In the genomic region with DNA sequence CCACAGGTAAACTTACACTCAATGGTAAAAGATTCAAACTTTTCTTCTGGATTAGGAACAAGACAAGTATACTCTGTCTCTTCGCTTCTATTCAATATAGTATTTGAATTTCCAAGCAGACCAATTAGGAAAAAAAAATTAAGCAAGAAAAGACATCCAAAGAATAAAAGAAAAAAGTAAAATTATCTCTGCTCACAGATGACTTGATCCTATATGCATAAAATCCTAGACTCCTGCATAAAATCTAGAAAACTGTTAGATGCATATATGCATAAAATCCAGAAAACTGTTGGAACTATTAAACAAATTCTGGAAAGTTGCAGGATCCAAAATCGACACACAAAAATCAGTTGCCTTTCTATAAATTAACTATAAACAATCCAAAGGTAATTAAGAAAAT, we compare ENCODE assay signal across 32 cellular contexts. TPM values are rescaled to one million over a fixed set of nuclear protein-coding genes. Genes with fewer than 3 reads are reported as not detected.
DNase-seq lines count a peak whose midpoint lies in the region; TF ChIP-seq lines count a peak whose summit lies in the region.
"Had no signal": no experiment of that assay in that cellular context is flagged by ENCODE, and none has a peak within 500 bp of the region (broad histone marks: within the 10 kb centered on the region; RNA-seq: fewer than 3 reads in every experiment).

A gene with protein sequence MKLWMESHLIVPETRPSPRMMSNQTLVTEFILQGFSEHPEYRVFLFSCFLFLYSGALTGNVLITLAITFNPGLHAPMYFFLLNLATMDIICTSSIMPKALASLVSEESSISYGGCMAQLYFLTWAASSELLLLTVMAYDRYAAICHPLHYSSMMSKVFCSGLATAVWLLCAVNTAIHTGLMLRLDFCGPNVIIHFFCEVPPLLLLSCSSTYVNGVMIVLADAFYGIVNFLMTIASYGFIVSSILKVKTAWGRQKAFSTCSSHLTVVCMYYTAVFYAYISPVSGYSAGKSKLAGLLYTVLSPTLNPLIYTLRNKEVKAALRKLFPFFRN (minus strand): TSS at position 101 of the 400 bp plus-strand sequence. CDS start 11,186 bp downstream, outside the sequence.

- H3K4me3 ChIP-seq in OCI-LY7 (ENCODE audit: low read depth, low read length, poor library complexity, severe bottlenecking) (no peak within 1 kb of the TSS), adrenal gland (no peak within 1 kb of the TSS)
- H3K4me3 ChIP-seq: A549; BLaER1; BLaER1 treated with 17β-estradiol and CSF1 and Interleukin-3, amounts not matched to agents 10 nM and 100 nM had no signal

- intact Hi-C loops in OCI-LY7 (cut with micrococcal nuclease; ENCODE audit: unreplicated experiment) = no loop called here
- intact Hi-C loops in adrenal gland (cut with DNase I) = no loop called here

- no peaks in the 10 kb centered on the region for H3K79me2 ChIP-seq in OCI-LY7 (ENCODE audit: insufficient read depth, low read depth, low read length)

- BruUV-seq in OCI-LY7 (replicated peaks; lab: Mats Ljungman, UMichigan) = no TSS peak

- CTCF ChIA-PET in OCI-LY7 (lab: Charles Lee; ENCODE audit: unreplicated experiment) = no interaction called here

- TF ChIP-seq CTCF in OCI-LY7 (conservative IDR thresholded peaks at IDR 0.05; ENCODE audit: low read length) (no peak), adrenal gland (IDR thresholded peaks at IDR 0.05) (no peak)

- H3K36me3 ChIP-seq in OCI-LY7 (ENCODE audit: insufficient read depth, low read length) = peaks cover 6% of the 10 kb centered on the region
- H3K36me3 ChIP-seq in adrenal gland (replicated peaks in 1 of 2) = no peaks in the 10 kb centered on the region
- H3K36me3 ChIP-seq: BE2C, BLaER1 had no signal

- no peak within 1 kb of the TSS for H3K27ac ChIP-seq in OCI-LY7 (ENCODE audit: low read depth, low read length, poor library complexity, severe bottlenecking)
- H3K27ac ChIP-seq in adrenal gland = no peak within 1 kb of the TSS
- H3K27ac ChIP-seq: 22Rv1; A549; BLaER1; BLaER1 treated with 17β-estradiol and CSF1 and Interleukin-3, amounts not matched to agents 10 nM and 100 nM; C4-2B had no signal

- H3K4me1 ChIP-seq in OCI-LY7 (ENCODE audit: insufficient read depth, low read length, poor library complexity, severe bottlenecking) (no peaks in the 10 kb centered on the region), adrenal gland (replicated peaks in 1 of 2) (no peaks in the 10 kb centered on the region)
- H3K4me1 ChIP-seq: A549; BE2C; BLaER1; BLaER1 treated with 17β-estradiol and CSF1 and Interleukin-3, amounts not matched to agents 10 nM and 100 nM; Caco-2 had no signal

- no peak for TF ChIP-seq POLR2A in adrenal gland (IDR thresholded peaks at IDR 0.05)

- H4K20me1 ChIP-seq in OCI-LY7 (ENCODE audit: insufficient read depth, low read length) = no peaks in the 10 kb centered on the region
- H4K20me1 ChIP-seq: BLaER1; BLaER1 treated with 17β-estradiol and CSF1 and Interleukin-3, amounts not matched to agents 10 nM and 100 nM had no signal

- H2AFZ ChIP-seq in OCI-LY7 (ENCODE audit: low read length) = no peak within 1 kb of the TSS

- H3K9me2 ChIP-seq in OCI-LY7 (ENCODE audit: insufficient read depth, low read length) = no peaks in the 10 kb centered on the region

- DNase-seq in OCI-LY7 (ENCODE audit: low spot score) = no peak
- no peak for DNase-seq in adrenal gland
- DNase-seq: 8988T; ACHN; AML-193; BE2C; C1 segment of cervical spinal cord; Caco-2; Calu3; CD4-positive, alpha-beta memory T cell; CD4-positive, alpha-beta T cell; CD4-positive, CD25-positive, alpha-beta regulatory T cell; CD8-positive, alpha-beta memory T cell; CD8-positive, alpha-beta T cell; COR-L47; DMS 273 treated with DMSO at 0.1 percent for 48 hours; DMS153; DMS53; DMS79; DMS79 treated with DMSO at 0.1 percent for 48 hours; DND-41; EL had no signal

- H3K9me3 ChIP-seq in OCI-LY7 (ENCODE audit: low read length) (peaks cover 52% of the 10 kb centered on the region), adrenal gland (replicated peaks in 1 of 3) (peaks cover 0 to 7% (median 0%) of the 10 kb centered on the region in 3 donors)
- H3K9me3 ChIP-seq: A549, BE2C, Caco-2 had no signal

- no peak within 1 kb of the TSS for H3K4me2 ChIP-seq in OCI-LY7 (ENCODE audit: low read length)
- H3K4me2 ChIP-seq: A549; BLaER1; BLaER1 treated with 17β-estradiol and CSF1 and Interleukin-3, amounts not matched to agents 10 nM and 100 nM had no signal

- no peaks in the 10 kb centered on the region for H3K27me3 ChIP-seq in adrenal gland
- H3K27me3 ChIP-seq: BE2C; BLaER1; BLaER1 treated with 17β-estradiol and CSF1 and Interleukin-3, amounts not matched to agents 10 nM and 100 nM had no signal

- WGBS in adrenal gland, 4 donors = 71 to 85% (median 76%) methylated on average over 2 of the region's 2 CpGs

- POLR2A ChIA-PET in OCI-LY7 (lab: Charles Lee) = no interaction called here

RNA-seq across cellular contexts. Expression of the gene that starts here (rescaled TPM):
- 10.5 and 14.4 TPM in 2 replicates for total RNA-seq in OCI-LY7 (2014; rRNA removed; shearing (Covaris generic))
- total RNA-seq in OCI-LY7 (2022) (14.5 and 17.4 TPM in 2 replicates), adrenal gland (under 1 TPM in 1 of 8 donors, not detected in 7; 0.14 TPM)
- under 1 TPM in 1 of 3 donors, not detected in 2; 0.03 TPM for polyA plus RNA-seq in adrenal gland
- total RNA-seq: A172; A673; Caco-2; Calu3; CD4-positive, alpha-beta memory T cell; CD4-positive, alpha-beta T cell; CD4-positive, CD25-positive, alpha-beta regulatory T cell; CD8-positive, alpha-beta memory T cell; CD8-positive, alpha-beta T cell; Daoy had no signal
- polyA plus RNA-seq: AG04450, BJ had no signal

Comparison
In these comparisons a context has a peak if more than half of its experiments do, and no peak if none do; other contexts are left out.
1. RNA of the gene that starts here (total RNA-seq): 10.5 to 17.4 TPM in OCI-LY7; 0.14 TPM in adrenal gland; every median in the first group is over 10 times any median in the second.